ENCODE assay signal across 20 cellular contexts in genomic region chrX:136417806-136418205, GRCh38.
A peak's percentile ranks its signal among the peaks of the same experiment; 100 is the strongest.
DNase-seq lines count a peak whose midpoint lies in the region; ATAC-seq, FAIRE-seq and TF ChIP-seq lines count a peak whose summit lies in the region.
"Had no signal": no experiment of that assay in that cellular context is flagged by ENCODE, and none has a peak within 500 bp of the region (broad histone marks: within the 10 kb centered on the region; RNA-seq: fewer than 3 reads in every experiment).

No MANE protein-coding gene starts in this region.

- no peak overlapping the region for H3K4me3 ChIP-seq in GM12865 (ENCODE audit: low read depth, low read length)
- H3K4me3 ChIP-seq in dorsolateral prefrontal cortex = no peak overlapping the region
- H3K4me3 ChIP-seq: BLaER1 treated with 17β-estradiol and CSF1 and Interleukin-3, amounts not matched to agents 10 nM and 100 nM had no signal

- H3K27ac ChIP-seq in dorsolateral prefrontal cortex = no peak overlapping the region
- H3K27ac ChIP-seq: BLaER1 treated with 17β-estradiol and CSF1 and Interleukin-3, amounts not matched to agents 10 nM and 100 nM had no signal

- ATAC-seq in GM19351 (IDR thresholded peaks at IDR 0.05; ENCODE audit: unreplicated experiment) (peak; percentile 86), GM21529 (IDR thresholded peaks at IDR 0.05; ENCODE audit: unreplicated experiment) (peak; percentile 66), HG03342 (IDR thresholded peaks at IDR 0.05; ENCODE audit: unreplicated experiment) (peak; percentile 63), GM21423 (IDR thresholded peaks at IDR 0.05; ENCODE audit: unreplicated experiment) (no peak), GM19452 (IDR thresholded peaks at IDR 0.05; ENCODE audit: unreplicated experiment) (no peak)
- ATAC-seq: SK-N-SH treated with all-trans-retinoic acid at 6 μM for 48 hours had no signal

- FAIRE-seq in H54 (lab: Jason Lieb, UNC) = no peak
- FAIRE-seq: GM19239, RCC 7860 had no signal

- peaks cover 0 to 71% (median 9%) of the 10 kb centered on the region in 45 donors for H3K27me3 ChIP-seq in dorsolateral prefrontal cortex

- TF ChIP-seq POLR2A in H54 (IDR thresholded peaks at IDR 0.05; ENCODE audit: low read depth, low read length) = no peak

- TF ChIP-seq CTCF in GM12865 (IDR thresholded peaks at IDR 0.05; ENCODE audit: insufficient read depth, low read depth, low read length, missing control alignments) (no peak), dorsolateral prefrontal cortex (IDR thresholded peaks at IDR 0.05 in 54 of 56, conservative IDR thresholded peaks at IDR 0.05 in 2 of 56; ENCODE audit: low read depth in 1 of 56, partially characterized antibody in 56 of 56) (no peak)

- intact Hi-C loops in dorsolateral prefrontal cortex (cut with DNase I) = no loop called here

- DNase-seq in GM12865 (ENCODE audit: low read depth) (peak; percentile 2), dorsolateral prefrontal cortex (no peak), H54 (ENCODE audit: insufficient read length, low spot score) (no peak)
- DNase-seq: 8988T, GF-D8, IMR-90, Kasumi-1, NCI-H1105 treated with DMSO at 0.1 percent for 48 hours, NCI-H187, NCI-H69, SHP77 had no signal

Comparison
In these comparisons a context has a peak if more than half of its experiments do, and no peak if none do; other contexts are left out.
1. ATAC-seq: peak in GM19351 (single experiment), GM21529 (single experiment) and HG03342 (single experiment); none in GM21423 (single experiment) and GM19452 (single experiment).